In genomic region chr22:20953342-20953608, GRCh38 we compare ENCODE assay signal across 18 cellular contexts. TPM values are rescaled to one million over a fixed set of nuclear protein-coding genes. Genes with fewer than 3 reads are reported as not detected.
DNase-seq lines count a peak whose midpoint lies in the region; ATAC-seq and TF ChIP-seq lines count a peak whose summit lies in the region.
"Had no signal": no experiment of that assay in that cellular context is flagged by ENCODE, and none has a peak within 500 bp of the region (broad histone marks: within the 10 kb centered on the region; RNA-seq: fewer than 3 reads in every experiment).

No MANE protein-coding gene starts in this region.

- H3K4me3 Mint-ChIP-seq in mesothelial cell of epicardium (no peak overlapping the region), type B pancreatic cell (no peak overlapping the region)
- H3K4me3 Mint-ChIP-seq in stimulated activated naive CD8-positive, alpha-beta T cell treated with anti-CD3 and anti-CD28 coated beads, Interleukin-15, amount 100 ng/mL, for 72 hours: no peak overlapping the region
- H3K4me3 Mint-ChIP-seq: CD4-positive, alpha-beta T cell had no signal

- POLR2A ChIA-PET in PC-9 (lab: Charles Lee; ENCODE audit: unreplicated experiment): interaction anchor here (0.7 kb wide), 1 partner anchor 72 kb away, joined by 9 read pairs; no protein-coding TSS in a partner anchor

- peaks cover 9% of the 10 kb centered on the region; the same call in 1 of the 2 replicates for H3K4me1 ChIP-seq in PC-9 (replicated peaks; ENCODE audit: insufficient read depth)
- peaks cover 56% of the 10 kb centered on the region for H3K4me1 ChIP-seq in mammary epithelial cell (ENCODE audit: insufficient read depth, low read length)
- H3K4me1 ChIP-seq in smooth muscle cell (ENCODE audit: low read depth): peaks cover 3% of the 10 kb centered on the region

- H3K36me3 ChIP-seq in PC-9 (ENCODE audit: low read depth): no peaks in the 10 kb centered on the region; the same call in 1 of the 2 replicates
- peaks cover 20% of the 10 kb centered on the region for H3K36me3 ChIP-seq in mammary epithelial cell (ENCODE audit: insufficient read depth, low read length)
- H3K36me3 ChIP-seq in smooth muscle cell (ENCODE audit: low read depth): no peaks in the 10 kb centered on the region

- no peaks in the 10 kb centered on the region for H3K9me3 ChIP-seq in PC-9 (ENCODE audit: insufficient read depth, low read depth)
- H3K9me3 ChIP-seq in mammary epithelial cell (replicated peaks; ENCODE audit: insufficient read depth, low read length): no peaks in the 10 kb centered on the region
- H3K9me3 ChIP-seq in smooth muscle cell (replicated peaks; ENCODE audit: low read depth): no peaks in the 10 kb centered on the region
- H3K9me3 ChIP-seq: MG63 had no signal

- H3F3A ChIP-seq in PC-9 (ENCODE audit: insufficient read depth, low read depth): peaks cover 49% of the 10 kb centered on the region
- H3F3A ChIP-seq in smooth muscle cell (ENCODE audit: low read depth): peaks cover 20% of the 10 kb centered on the region

- no peaks in the 10 kb centered on the region for H3K9me2 ChIP-seq in PC-9 (ENCODE audit: insufficient read depth)

- WGBS in mammary epithelial cell (ENCODE audit: low coverage, missing lambda C conversion rate): 65% methylated on average over 3 of the region's 3 CpGs
- WGBS in smooth muscle cell (ENCODE audit: low lambda C conversion rate): 95% methylated on average over 3 of the region's 3 CpGs

- peak overlapping the region; percentile 6 for H3K9ac ChIP-seq in mammary epithelial cell (ENCODE audit: insufficient read depth, low read length)
- H3K9ac ChIP-seq in smooth muscle cell (ENCODE audit: low read depth): no peak overlapping the region
- H3K9ac ChIP-seq: KMS-11 had no signal

- H3K4me2 ChIP-seq in PC-9 (no peak overlapping the region), mammary epithelial cell (ENCODE audit: insufficient read depth, low read depth, low read length) (peak overlapping the region; percentile 67), smooth muscle cell (no peak overlapping the region)
- H3K4me2 ChIP-seq: KMS-11 had no signal

- H3K27ac Mint-ChIP-seq in mesothelial cell of epicardium (peak overlapping the region; percentile 75), type B pancreatic cell (no peak overlapping the region)
- H3K27ac Mint-ChIP-seq in stimulated activated naive CD8-positive, alpha-beta T cell treated with anti-CD3 and anti-CD28 coated beads, Interleukin-15, amount 100 ng/mL, for 72 hours: no peak overlapping the region
- H3K27ac Mint-ChIP-seq: CD4-positive, alpha-beta T cell had no signal

- H3K4me1 Mint-ChIP-seq in mesothelial cell of epicardium (peaks cover 6% of the 10 kb centered on the region), type B pancreatic cell (ENCODE audit: unreplicated experiment) (peaks cover 17% of the 10 kb centered on the region)
- H3K4me1 Mint-ChIP-seq in stimulated activated naive CD8-positive, alpha-beta T cell treated with anti-CD3 and anti-CD28 coated beads, Interleukin-15, amount 100 ng/mL, for 72 hours: peaks cover 49% of the 10 kb centered on the region

- peak overlapping the region; percentile 50 for H3K27ac ChIP-seq in PC-9
- peak overlapping the region; percentile 74 for H3K27ac ChIP-seq in mammary epithelial cell (ENCODE audit: insufficient read depth, low read depth, low read length)
- peak overlapping the region; percentile 51 for H3K27ac ChIP-seq in smooth muscle cell (ENCODE audit: low read depth)
- H3K27ac ChIP-seq: KMS-11 had no signal

- no peaks in the 10 kb centered on the region for H3K27me3 ChIP-seq in PC-9 (ENCODE audit: insufficient read depth, low read depth)
- H3K27me3 ChIP-seq in mammary epithelial cell (ENCODE audit: insufficient read depth, low read length): no peaks in the 10 kb centered on the region
- no peaks in the 10 kb centered on the region for H3K27me3 ChIP-seq in smooth muscle cell (ENCODE audit: low read depth)
- H3K27me3 ChIP-seq: MG63 had no signal

- in situ Hi-C loops in mammary epithelial cell (cut with MboI; ENCODE audit: low sequenced_read_pairs in 2 of 2): loop anchor here in 1 of 2 donors (10.0 kb wide), 1 partner anchor 48 kb away; no protein-coding TSS in a partner anchor

- DNase-seq in PC-9 (no peak), mammary epithelial cell (no peak), mesothelial cell of epicardium (ENCODE audit: low spot score in 2 of 2, unreplicated experiment in 2 of 2) (no peak), smooth muscle cell (lab: John Stamatoyannopoulos, UW; ENCODE audit: unreplicated experiment) (no peak), NCI-H226 (no peak), type B pancreatic cell (ENCODE audit: extremely low spot score, unreplicated experiment) (no peak)
- no peak for DNase-seq in stimulated activated naive CD8-positive, alpha-beta T cell treated with anti-CD3 and anti-CD28 coated beads, Interleukin-15, amount 100 ng/mL, for 72 hours
- DNase-seq: ACHN; CD4-positive, alpha-beta T cell; DMS79; GF-D8; MG63; NCI-H1092 treated with DMSO at 0.1 percent for 48 hours; NCI-H1694; NCI-H446 treated with DMSO at 0.1 percent for 48 hours; NCI-H748 treated with DMSO at 0.1 percent for 48 hours had no signal

- H4K20me1 ChIP-seq in PC-9 (ENCODE audit: insufficient read depth) (peaks cover 11% of the 10 kb centered on the region), mammary epithelial cell (ENCODE audit: insufficient read depth, low read length) (no peaks in the 10 kb centered on the region), smooth muscle cell (ENCODE audit: low read depth) (peaks cover 76% of the 10 kb centered on the region)

- peaks cover 11% of the 10 kb centered on the region for H3K27me3 Mint-ChIP-seq in mesothelial cell of epicardium (ENCODE audit: low read depth)
- peaks cover 10% of the 10 kb centered on the region for H3K27me3 Mint-ChIP-seq in type B pancreatic cell
- H3K27me3 Mint-ChIP-seq in stimulated activated naive CD8-positive, alpha-beta T cell treated with anti-CD3 and anti-CD28 coated beads, Interleukin-15, amount 100 ng/mL, for 72 hours: peaks cover 24% of the 10 kb centered on the region

- TF ChIP-seq CTCF in PC-9 (conservative IDR thresholded peaks at IDR 0.05): no peak
- no peak for TF ChIP-seq CTCF in mammary epithelial cell (conservative IDR thresholded peaks at IDR 0.05 in 1 of 2, IDR thresholded peaks at IDR 0.05 in 1 of 2; ENCODE audit: extremely low read depth in 1 of 2, insufficient read depth in 1 of 2, low read depth in 1 of 2, low read length in 2 of 2)
- no peak for TF ChIP-seq CTCF in mesothelial cell of epicardium (IDR thresholded peaks at IDR 0.05; ENCODE audit: unreplicated experiment)
- no peak for TF ChIP-seq CTCF in smooth muscle cell (IDR thresholded peaks at IDR 0.05; ENCODE audit: borderline replicate concordance, insufficient read depth, poor library complexity, severe bottlenecking)
- TF ChIP-seq CTCF in type B pancreatic cell (conservative IDR thresholded peaks at IDR 0.05): no peak

- dilution Hi-C loops in mammary epithelial cell (cut with HindIII; ENCODE audit: low sequenced_read_pairs): loop anchor here (5.0 kb wide), 1 partner anchor 86 kb away; no protein-coding TSS in a partner anchor

- H3K79me2 ChIP-seq in PC-9 (ENCODE audit: low read depth): peaks cover 60% of the 10 kb centered on the region
- peaks cover 60% of the 10 kb centered on the region for H3K79me2 ChIP-seq in mammary epithelial cell (ENCODE audit: insufficient read depth, low read length)
- peaks cover 26% of the 10 kb centered on the region for H3K79me2 ChIP-seq in smooth muscle cell (ENCODE audit: low read depth)

- H3K4me3 ChIP-seq in PC-9: no peak overlapping the region
- no peak overlapping the region for H3K4me3 ChIP-seq in mammary epithelial cell (replicated peaks in 1 of 3; ENCODE audit: insufficient read depth in 1 of 3, low read depth in 2 of 3, low read length in 3 of 3)
- H3K4me3 ChIP-seq in smooth muscle cell: no peak overlapping the region
- H3K4me3 ChIP-seq: MG63 had no signal

- H3K36me3 Mint-ChIP-seq in mesothelial cell of epicardium: peaks cover 8% of the 10 kb centered on the region
- H3K36me3 Mint-ChIP-seq in type B pancreatic cell: peaks cover 14% of the 10 kb centered on the region

- H3K9me3 Mint-ChIP-seq in mesothelial cell of epicardium: no peaks in the 10 kb centered on the region
- no peaks in the 10 kb centered on the region for H3K9me3 Mint-ChIP-seq in type B pancreatic cell
- no peaks in the 10 kb centered on the region for H3K9me3 Mint-ChIP-seq in stimulated activated naive CD8-positive, alpha-beta T cell treated with anti-CD3 and anti-CD28 coated beads, Interleukin-15, amount 100 ng/mL, for 72 hours
- H3K9me3 Mint-ChIP-seq: CD4-positive, alpha-beta T cell had no signal

- CTCF ChIA-PET in PC-9 (lab: Charles Lee): no interaction called here
- CTCF ChIA-PET in mammary epithelial cell (lab: Charles Lee; ENCODE audit: low non-redundant PET): no interaction called here

- BruUV-seq in PC-9 (replicated peaks; lab: Mats Ljungman, UMichigan) (no TSS peak), mammary epithelial cell (replicated peaks; lab: Mats Ljungman, UMichigan) (TSS peak; percentile 13)

- H2AFZ ChIP-seq in PC-9 (no peak overlapping the region), mammary epithelial cell (ENCODE audit: low read depth, low read length) (no peak overlapping the region), smooth muscle cell (ENCODE audit: low read depth) (no peak overlapping the region)

- no peak for ATAC-seq in stimulated activated naive CD8-positive, alpha-beta T cell treated with anti-CD3 and anti-CD28 coated beads, Interleukin-15, amount 100 ng/mL, for 72 hours

- intact Hi-C loops in PC-9 (cut with micrococcal nuclease; ENCODE audit: unreplicated experiment) (no loop called here), mammary epithelial cell (cut with micrococcal nuclease) (loop anchor here (5.0 kb wide), 1 partner anchor 51 kb away; no protein-coding TSS in a partner anchor)

RNA-seq across cellular contexts. Expression of gene AIFM3, which starts 13.8 kb away (rescaled TPM):
- total RNA-seq in PC-9 (2021) (6.9 and 7.4 TPM in 2 replicates), mammary epithelial cell (1 to 10 TPM in 1 of 2 donors, under 1 TPM in 1; 0.24 to 5.0 TPM), mesothelial cell of epicardium (2.4 to 3.2 TPM (median 2.5 TPM) in 3 replicates), smooth muscle cell (0.85 and 0.94 TPM in 2 replicates), type B pancreatic cell (ENCODE audit: low replicate concordance) (0.69 and 2.6 TPM in 2 replicates)
- polyA plus RNA-seq in mammary epithelial cell (0.24 TPM), smooth muscle cell (0.13 TPM in 1 of 2 replicates, not detected in the other)
- not detected for polyA minus RNA-seq in mammary epithelial cell
- total RNA-seq: H4 had no signal

RNA-seq across cellular contexts. Expression of gene LZTR1, which starts 28.8 kb away (rescaled TPM):
- total RNA-seq in PC-9 (2021): 23.2 and 23.4 TPM in 2 replicates
- 10 to 100 TPM; 52.8 to 59.4 TPM for total RNA-seq in mammary epithelial cell
- 28.2 TPM for polyA plus RNA-seq in mammary epithelial cell
- 44.9 TPM for polyA minus RNA-seq in mammary epithelial cell
- 92.3 to 101 TPM (median 97.3 TPM) in 3 replicates for total RNA-seq in mesothelial cell of epicardium
- 28.1 and 34.2 TPM in 2 replicates for total RNA-seq in smooth muscle cell
- polyA plus RNA-seq in smooth muscle cell: 43.9 and 49.7 TPM in 2 replicates
- total RNA-seq in type B pancreatic cell (ENCODE audit: low replicate concordance): 60.3 and 102 TPM in 2 replicates

RNA-seq across cellular contexts. Expression of gene CRKL, which starts 36.1 kb away (rescaled TPM):
- total RNA-seq in PC-9 (2021): 45.8 and 49.7 TPM in 2 replicates
- 10 to 100 TPM; 75.0 to 80.3 TPM for total RNA-seq in mammary epithelial cell
- 32.0 TPM for polyA plus RNA-seq in mammary epithelial cell
- 72.0 TPM for polyA minus RNA-seq in mammary epithelial cell
- total RNA-seq in mesothelial cell of epicardium: 72.3 to 78.5 TPM (median 75.1 TPM) in 3 replicates
- 40.9 TPM in 2 replicates for total RNA-seq in smooth muscle cell
- polyA plus RNA-seq in smooth muscle cell: 25.1 and 26.6 TPM in 2 replicates
- 64.9 and 78.1 TPM in 2 replicates for total RNA-seq in type B pancreatic cell (ENCODE audit: low replicate concordance)

RNA-seq across cellular contexts. Expression of gene THAP7, which starts 48.6 kb away (rescaled TPM):
- total RNA-seq in PC-9 (2021): 16.4 and 17.0 TPM in 2 replicates
- total RNA-seq in mammary epithelial cell: 10 to 100 TPM; 17.3 to 23.6 TPM
- polyA plus RNA-seq in mammary epithelial cell: 23.4 TPM
- polyA minus RNA-seq in mammary epithelial cell: 10.7 TPM
- 19.7 to 22.8 TPM (median 22.0 TPM) in 3 replicates for total RNA-seq in mesothelial cell of epicardium
- total RNA-seq in smooth muscle cell: 16.6 and 28.0 TPM in 2 replicates
- 26.8 and 38.6 TPM in 2 replicates for polyA plus RNA-seq in smooth muscle cell
- 16.9 and 26.4 TPM in 2 replicates for total RNA-seq in type B pancreatic cell (ENCODE audit: low replicate concordance)
